ENCODE assay signal across 2 cellular contexts in genomic region chr1:207020016-207020708, GRCh38.
TF ChIP-seq lines count a peak whose summit lies in the region.

No MANE protein-coding gene starts in this region.

TF ChIP-seq in IMR-90, 13 proteins besides CTCF, POLR2A, EP300 and RAD21:
- TF ChIP-seq FOS (IDR thresholded peaks at IDR 0.05; ENCODE audit: low read depth, low read length) (no peak), NFE2L2 (IDR thresholded peaks at IDR 0.05; ENCODE audit: low read depth, low read length) (no peak), BHLHE40 (IDR thresholded peaks at IDR 0.05; ENCODE audit: low read depth, low read length) (no peak), MAZ (IDR thresholded peaks at IDR 0.05; ENCODE audit: borderline replicate concordance, low read depth, low read length) (no peak), MXI1 (IDR thresholded peaks at IDR 0.05; ENCODE audit: borderline replicate concordance, low read depth, low read length) (no peak), SMC3 (IDR thresholded peaks at IDR 0.05; ENCODE audit: low read depth, low read length) (no peak), RCOR1 (IDR thresholded peaks at IDR 0.05; ENCODE audit: insufficient replicate concordance, low read length) (no peak)

TF ChIP-seq in K562, 482 proteins besides CTCF, POLR2A, EP300 and RAD21 (continues in another document):
- no peak for TF ChIP-seq PCBP1 (IDR thresholded peaks at IDR 0.05; ENCODE audit: low read depth, low read length, poor library complexity, severe bottlenecking)
- no peak for TF ChIP-seq NR2C2 (CRISPR knock-in tag; IDR thresholded peaks at IDR 0.05)
- TF ChIP-seq NR2C2 (tag; IDR thresholded peaks at IDR 0.05): no peak
- no peak for TF ChIP-seq CGGBP1 (CRISPR knock-in tag; IDR thresholded peaks at IDR 0.05)
- TF ChIP-seq ZBTB33 (CRISPR knock-in tag; IDR thresholded peaks at IDR 0.05): no peak
- no peak for TF ChIP-seq SMARCB1 (IDR thresholded peaks at IDR 0.05; ENCODE audit: insufficient read length, low read depth)
- TF ChIP-seq ZNF143 (CRISPR knock-in tag; IDR thresholded peaks at IDR 0.05): no peak
- no peak for TF ChIP-seq ZNF316 (IDR thresholded peaks at IDR 0.05)
- no peak for TF ChIP-seq CHD4 (IDR thresholded peaks at IDR 0.05; ENCODE audit: insufficient read depth, insufficient replicate concordance, low read depth, low read length, poor library complexity, severe bottlenecking)
- TF ChIP-seq RBM34 (IDR thresholded peaks at IDR 0.05; ENCODE audit: borderline replicate concordance, insufficient read depth, low read length): no peak
- TF ChIP-seq ZNF311 (CRISPR knock-in tag; IDR thresholded peaks at IDR 0.05): no peak
- TF ChIP-seq PCBP2 (IDR thresholded peaks at IDR 0.05; ENCODE audit: low read depth, low read length, poor library complexity, severe bottlenecking): no peak
- TF ChIP-seq BRF2 (IDR thresholded peaks at IDR 0.05; ENCODE audit: borderline replicate concordance, insufficient read depth, insufficient read length): no peak
- TF ChIP-seq SFPQ (IDR thresholded peaks at IDR 0.05; ENCODE audit: low read depth, low read length): no peak
- TF ChIP-seq LEF1 (IDR thresholded peaks at IDR 0.05): no peak
- no peak for TF ChIP-seq FOXA3 (CRISPR knock-in tag; conservative IDR thresholded peaks at IDR 0.05 in 1 of 2, IDR thresholded peaks at IDR 0.05 in 1 of 2)
- no peak for TF ChIP-seq U2AF2 (optimal IDR thresholded peaks at IDR 0.05; ENCODE audit: low read depth, low read length)
- TF ChIP-seq ZNF124 (CRISPR knock-in tag; IDR thresholded peaks at IDR 0.05): no peak
- no peak for TF ChIP-seq MECOM (CRISPR knock-in tag; IDR thresholded peaks at IDR 0.05)
- TF ChIP-seq ZC3H4 (CRISPR knock-in tag; IDR thresholded peaks at IDR 0.05; ENCODE audit: borderline replicate concordance): no peak
- no peak for TF ChIP-seq PATZ1 (CRISPR knock-in tag; IDR thresholded peaks at IDR 0.05; ENCODE audit: borderline replicate concordance)
- TF ChIP-seq SRSF7 (optimal IDR thresholded peaks at IDR 0.05; ENCODE audit: low read depth, low read length): no peak
- TF ChIP-seq CEBPG (CRISPR knock-in tag; IDR thresholded peaks at IDR 0.05): no peak
- TF ChIP-seq CEBPG (tag; conservative IDR thresholded peaks at IDR 0.05 in 1 of 2, IDR thresholded peaks at IDR 0.05 in 1 of 2): no peak
- TF ChIP-seq RFX7 (CRISPR knock-in tag; IDR thresholded peaks at IDR 0.05): no peak
- TF ChIP-seq TCF3 (CRISPR knock-in tag; IDR thresholded peaks at IDR 0.05): no peak
- no peak for TF ChIP-seq KAT8 (IDR thresholded peaks at IDR 0.05; ENCODE audit: low read depth)
- TF ChIP-seq TOE1 (IDR thresholded peaks at IDR 0.05; ENCODE audit: borderline replicate concordance): no peak
- TF ChIP-seq TOE1 (CRISPR knock-in tag; IDR thresholded peaks at IDR 0.05; ENCODE audit: borderline replicate concordance, low read depth): no peak
- TF ChIP-seq FOXK2 (conservative IDR thresholded peaks at IDR 0.05 in 1 of 2, IDR thresholded peaks at IDR 0.05 in 1 of 2; ENCODE audit: low read depth in 2 of 2): no peak
- no peak for TF ChIP-seq ZNF395 (CRISPR knock-in tag; IDR thresholded peaks at IDR 0.05)
- TF ChIP-seq ZFP36 (IDR thresholded peaks at IDR 0.05; ENCODE audit: low read depth, low read length, partially characterized antibody): no peak
- TF ChIP-seq SRSF1 (IDR thresholded peaks at IDR 0.05; ENCODE audit: low read depth, low read length): no peak
- TF ChIP-seq TEAD4 (IDR thresholded peaks at IDR 0.05; ENCODE audit: low read length): peak; percentile 63
- no peak for TF ChIP-seq TEAD4 (CRISPR knock-in tag; IDR thresholded peaks at IDR 0.05; ENCODE audit: borderline replicate concordance)
- peak; percentile 12 for TF ChIP-seq WHSC1 (IDR thresholded peaks at IDR 0.05; ENCODE audit: low read length)
- no peak for TF ChIP-seq CHD7 (IDR thresholded peaks at IDR 0.05; ENCODE audit: low read depth, low read length)
- no peak for TF ChIP-seq GTF2E2 (tag; IDR thresholded peaks at IDR 0.05)
- TF ChIP-seq HES1 (IDR thresholded peaks at IDR 0.05; ENCODE audit: low read depth): no peak
- no peak for TF ChIP-seq CC2D1A (IDR thresholded peaks at IDR 0.05)
- no peak for TF ChIP-seq MAFF (IDR thresholded peaks at IDR 0.05; ENCODE audit: low read length)
